In the genomic region with DNA sequence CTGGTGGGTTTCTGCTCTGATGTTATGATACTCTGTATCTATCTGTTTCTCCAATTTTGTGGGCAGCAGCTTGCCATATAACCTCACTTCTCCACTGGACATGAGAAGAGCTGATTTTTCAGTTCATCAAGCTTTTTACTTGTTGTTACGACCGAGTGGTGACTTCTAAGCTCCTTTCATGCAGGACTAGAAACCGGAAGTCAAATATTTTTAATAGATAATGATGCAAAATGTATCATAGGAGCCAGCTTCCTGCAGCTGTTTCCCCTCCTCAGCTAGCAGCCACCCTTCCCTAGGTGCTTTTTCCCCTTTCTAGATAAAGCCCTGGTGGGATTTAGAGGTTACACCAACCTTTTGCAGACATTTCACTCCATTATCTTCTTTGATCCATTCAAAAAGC, we compare ENCODE assay signal across 1 cellular context.
TF ChIP-seq lines count a peak whose summit lies in the region.

No MANE protein-coding gene starts in this region.

TF ChIP-seq in IMR-90, 13 proteins besides CTCF, POLR2A, EP300 and RAD21:
- TF ChIP-seq BHLHE40 (IDR thresholded peaks at IDR 0.05; ENCODE audit: low read depth, low read length) = no peak
- TF ChIP-seq MXI1 (IDR thresholded peaks at IDR 0.05; ENCODE audit: borderline replicate concordance, low read depth, low read length) = no peak
- no peak for TF ChIP-seq MAFK (IDR thresholded peaks at IDR 0.05; ENCODE audit: low read depth, low read length)
- TF ChIP-seq NFE2L2 (IDR thresholded peaks at IDR 0.05; ENCODE audit: low read depth, low read length) = no peak
- no peak for TF ChIP-seq RCOR1 (IDR thresholded peaks at IDR 0.05; ENCODE audit: insufficient replicate concordance, low read length)
- no peak for TF ChIP-seq MAZ (IDR thresholded peaks at IDR 0.05; ENCODE audit: borderline replicate concordance, low read depth, low read length)
- TF ChIP-seq SMC3 (IDR thresholded peaks at IDR 0.05; ENCODE audit: low read depth, low read length) = no peak
- no peak for TF ChIP-seq CHD1 (IDR thresholded peaks at IDR 0.05; ENCODE audit: low read depth, low read length)
- TF ChIP-seq CEBPB (IDR thresholded peaks at IDR 0.05; ENCODE audit: low read depth, low read length) = no peak
- no peak for TF ChIP-seq FOS (IDR thresholded peaks at IDR 0.05; ENCODE audit: low read depth, low read length)
- no peak for TF ChIP-seq USF2 (IDR thresholded peaks at IDR 0.05; ENCODE audit: low read depth, low read length)
- no peak for TF ChIP-seq ELK1 (IDR thresholded peaks at IDR 0.05; ENCODE audit: borderline replicate concordance, low read depth, low read length)
- TF ChIP-seq RFX5 (IDR thresholded peaks at IDR 0.05; ENCODE audit: low read depth, low read length) = no peak
